15 cellular contexts compared by ENCODE assay signal in genomic region chr7:12475362-12476063, GRCh38.
DNase-seq lines count a peak whose midpoint lies in the region; TF ChIP-seq lines count a peak whose summit lies in the region.
"Had no signal": no experiment of that assay in that cellular context is flagged by ENCODE, and none has a peak within 500 bp of the region (broad histone marks: within the 10 kb centered on the region; RNA-seq: fewer than 3 reads in every experiment).

No MANE protein-coding gene starts in this region.

- no peak overlapping the region for H3K27ac ChIP-seq in mesendoderm (ENCODE audit: low read depth, low read length)

- no peak overlapping the region for H2BK5ac ChIP-seq in mesendoderm (ENCODE audit: low read length)

- no peak overlapping the region for H3K56ac ChIP-seq in mesendoderm (ENCODE audit: low read length)

- DNase-seq in DMS53 (lab: John Stamatoyannopoulos, UW) (peak; percentile 76), LoVo (ENCODE audit: low spot score) (peak; percentile 25), astrocyte of the spinal cord (ENCODE audit: low read depth, low spot score) (peak; percentile 51), mesendoderm (peak; percentile 2), HT-29 (ENCODE audit: low spot score) (no peak), NCI-H1048 (lab: John Stamatoyannopoulos, UW) (no peak), SIG-M5 treated with dmso at 0.1 percent for 504 hours (lab: John Stamatoyannopoulos, UW; ENCODE audit: unreplicated experiment) (no peak)
- no peak for DNase-seq in effector CD8-positive, alpha-beta T cell (lab: John Stamatoyannopoulos, UW)
- DNase-seq: activated CD4-positive, CD25-positive, alpha-beta regulatory T cell treated with anti-CD3 and anti-CD28 coated beads, Interleukin-2, amount 50 U/mL, for 72 hours; activated effector memory CD4-positive, alpha-beta T cell treated with anti-CD3 and anti-CD28 coated beads, Interleukin-2, amount 50 U/mL, for 16 hours; CD4-positive, CD25-positive, alpha-beta regulatory T cell; NCI-H187 treated with DMSO at 0.1 percent for 48 hours; RPMI8226; stimulated activated naive CD8-positive, alpha-beta T cell treated with anti-CD3 and anti-CD28 coated beads, Interleukin-15, Interleukin-2, amounts not matched to agents 100 U/mL and 50 U/mL, for 24 hours had no signal

- no CpG with 5 or more reads among the region's 6 CpGs for WGBS in mesendoderm (ENCODE audit: extremely low coverage, insufficient coverage, low lambda C conversion rate)

- H2BK120ac ChIP-seq in mesendoderm (ENCODE audit: low read depth, low read length) = no peak overlapping the region

- H3K79me1 ChIP-seq in mesendoderm (ENCODE audit: low read length) = no peaks in the 10 kb centered on the region

- H3K79me2 ChIP-seq in mesendoderm (ENCODE audit: control insufficient read depth, insufficient read depth, low read length) = no peaks in the 10 kb centered on the region

- no peak overlapping the region for H2AK5ac ChIP-seq in mesendoderm (ENCODE audit: low read length)

- H2BK15ac ChIP-seq in mesendoderm (replicated peaks; ENCODE audit: low read depth) = no peak overlapping the region

- H4K5ac ChIP-seq in mesendoderm (ENCODE audit: low read length) = no peak overlapping the region

- no peaks in the 10 kb centered on the region for H3K36me3 ChIP-seq in mesendoderm (ENCODE audit: control insufficient read depth, insufficient read depth, low read length)

- no peak overlapping the region for H3K23ac ChIP-seq in mesendoderm (ENCODE audit: low read length)

- no peak overlapping the region for H3K4me3 ChIP-seq in astrocyte of the spinal cord (ENCODE audit: low read depth, low read length)
- H3K4me3 ChIP-seq in mesendoderm (ENCODE audit: low read length) = no peak overlapping the region
- H3K4me3 ChIP-seq: GM12878 had no signal

- no peak overlapping the region for H3K18ac ChIP-seq in mesendoderm (ENCODE audit: low read length)

- H3K4me1 ChIP-seq in mesendoderm (ENCODE audit: control insufficient read depth, low read depth, low read length) = no peaks in the 10 kb centered on the region

- no peak overlapping the region for H3K4me2 ChIP-seq in mesendoderm (ENCODE audit: low read length)

- H3K9ac ChIP-seq in mesendoderm (ENCODE audit: low read length) = no peak overlapping the region

- in situ Hi-C loops in astrocyte of the spinal cord (cut with HindIII; ENCODE audit: low sequenced_read_pairs) = no loop called here

- H4K8ac ChIP-seq in mesendoderm (ENCODE audit: low read depth, low read length) = no peak overlapping the region

- no peak for TF ChIP-seq CTCF in astrocyte of the spinal cord (IDR thresholded peaks at IDR 0.05; ENCODE audit: low read depth, low read length)

- no peaks in the 10 kb centered on the region for H3K27me3 ChIP-seq in mesendoderm (ENCODE audit: insufficient read depth, low read length, poor library complexity)

- no peak overlapping the region for H3K4ac ChIP-seq in mesendoderm (ENCODE audit: low read depth, low read length)

Comparison
In these comparisons a context has a peak if more than half of its experiments do, and no peak if none do; other contexts are left out.
1. DNase-seq: peak in DMS53 (single experiment), LoVo (single experiment), astrocyte of the spinal cord (single experiment) and mesendoderm (single experiment); none in HT-29 (single experiment), NCI-H1048 (single experiment), effector CD8-positive, alpha-beta T cell (single experiment) and SIG-M5 treated with dmso at 0.1 percent for 504 hours (single experiment).